Comparison of ENCODE assay signal across 26 cellular contexts in genomic region chr1:156980551-156980950, GRCh38.
"Had no signal": no experiment of that assay in that cellular context is flagged by ENCODE, and none has a peak within 500 bp of the region (broad histone marks: within the 10 kb centered on the region; RNA-seq: fewer than 3 reads in every experiment).

No MANE protein-coding gene starts in this region.

- H3K27ac ChIP-seq: neutrophil, pancreas, psoas muscle, right lobe of liver, sigmoid colon, stomach, thoracic aorta, thyroid gland, tibial nerve, upper lobe of left lung, vagina had no signal

- H3K4me3 ChIP-seq: pancreas, psoas muscle, right lobe of liver, sigmoid colon, stomach, thoracic aorta, thyroid gland, tibial nerve, upper lobe of left lung, vagina had no signal

- H3K4me1 Mint-ChIP-seq: nephron progenitor cell; neural crest cell; stimulated activated effector memory CD8-positive, alpha-beta T cell treated with anti-CD3 and anti-CD28 coated beads, Interleukin-12 subunit alpha, Interleukin-12 subunit beta, amount 100 ng/mL, for 72 hours; stimulated activated naive B cell treated with anti-CD40 and anti-IgM and Interleukin-4, amounts not matched to agents 10 μg/mL and 1 μg/mL and 100 μg/mL, for 72 hours had no signal

- ATAC-seq: natural killer cell treated with Interleukin-12 subunit alpha and Interleukin-12 subunit beta and Interleukin-15 and Interleukin-18, amount 100 ng/mL, for 72 hours; psoas muscle; right cardiac atrium; right lobe of liver; stimulated activated effector memory CD8-positive, alpha-beta T cell treated with anti-CD3 and anti-CD28 coated beads, Interleukin-12 subunit alpha, Interleukin-12 subunit beta, amount 100 ng/mL, for 72 hours; stimulated activated naive B cell treated with anti-CD40 and anti-IgM and Interleukin-4, amounts not matched to agents 10 μg/mL and 1 μg/mL and 100 μg/mL, for 72 hours had no signal

- DNase-seq: nephron progenitor cell; nucleus accumbens; pancreas; psoas muscle; right cardiac atrium; right lobe of liver; sigmoid colon; small intestine; stimulated activated CD4-positive, alpha-beta T cell treated with anti-CD3 and anti-CD28 coated beads, Interleukin-15, amount 100 ng/mL, for 24 hours; stimulated activated CD4-positive, alpha-beta T cell treated with anti-CD3 and anti-CD28 coated beads, Interleukin-2, amount 100 ng/mL, for 24 hours; stimulated activated CD4-positive, alpha-beta T cell treated with anti-CD3 and anti-CD28 coated beads, Interleukin-2, amount 100 ng/mL, for 48 hours; stimulated activated CD4-positive, alpha-beta T cell treated with anti-CD3 and anti-CD28 coated beads, Interleukin-4, amount 100 ng/mL, for 24 hours; stimulated activated naive B cell treated with anti-CD40 and anti-IgM and Interleukin-4, amounts not matched to agents 10 μg/mL and 1 μg/mL and 100 μg/mL, for 72 hours; stimulated activated naive CD4-positive, alpha-beta T cell treated with Interleukin-2 at 50 U/mL for 16 hours; stomach; thyroid gland; trophoblast cell; upper lobe of left lung had no signal

- H3K9me3 ChIP-seq: neutrophil, pancreas, psoas muscle, right lobe of liver, sigmoid colon, stomach, thoracic aorta, thyroid gland, tibial nerve, upper lobe of left lung, vagina had no signal

- H3K4me1 ChIP-seq: pancreas, psoas muscle, right lobe of liver, sigmoid colon, stomach, thyroid gland, tibial nerve, upper lobe of left lung, vagina had no signal

- H3K36me3 ChIP-seq: neutrophil had no signal

- H3K36me3 Mint-ChIP-seq: natural killer cell treated with Interleukin-12 subunit alpha and Interleukin-12 subunit beta and Interleukin-15 and Interleukin-18, amount 100 ng/mL, for 72 hours; stimulated activated effector memory CD8-positive, alpha-beta T cell treated with anti-CD3 and anti-CD28 coated beads, Interleukin-12 subunit alpha, Interleukin-12 subunit beta, amount 100 ng/mL, for 72 hours; stimulated activated naive B cell treated with anti-CD40 and anti-IgM and Interleukin-4, amounts not matched to agents 10 μg/mL and 1 μg/mL and 100 μg/mL, for 72 hours had no signal

- H3K27ac Mint-ChIP-seq: natural killer cell treated with Interleukin-12 subunit alpha and Interleukin-12 subunit beta and Interleukin-15 and Interleukin-18, amount 100 ng/mL, for 72 hours; nephron progenitor cell; stimulated activated effector memory CD8-positive, alpha-beta T cell treated with anti-CD3 and anti-CD28 coated beads, Interleukin-12 subunit alpha, Interleukin-12 subunit beta, amount 100 ng/mL, for 72 hours; stimulated activated naive B cell treated with anti-CD40 and anti-IgM and Interleukin-4, amounts not matched to agents 10 μg/mL and 1 μg/mL and 100 μg/mL, for 72 hours; stimulated activated naive CD8-positive, alpha-beta T cell treated with anti-CD3 and anti-CD28 coated beads, Interleukin-15, Interleukin-2, amounts not matched to agents 100 ng/mL and 50 ng/mL, for 24 hours had no signal

- H3K27me3 ChIP-seq: neutrophil, pancreas, right lobe of liver, sigmoid colon, stomach, thyroid gland, tibial nerve, upper lobe of left lung, vagina had no signal

- H3K4me3 Mint-ChIP-seq: natural killer cell treated with Interleukin-12 subunit alpha and Interleukin-12 subunit beta and Interleukin-15 and Interleukin-18, amount 100 ng/mL, for 72 hours; nephron progenitor cell; neural crest cell; stimulated activated effector memory CD8-positive, alpha-beta T cell treated with anti-CD3 and anti-CD28 coated beads, Interleukin-12 subunit alpha, Interleukin-12 subunit beta, amount 100 ng/mL, for 72 hours; stimulated activated naive B cell treated with anti-CD40 and anti-IgM and Interleukin-4, amounts not matched to agents 10 μg/mL and 1 μg/mL and 100 μg/mL, for 72 hours; stimulated activated naive CD8-positive, alpha-beta T cell treated with anti-CD3 and anti-CD28 coated beads, Interleukin-15, Interleukin-2, amounts not matched to agents 100 ng/mL and 50 ng/mL, for 24 hours had no signal

- H3K9me3 Mint-ChIP-seq: natural killer cell treated with Interleukin-12 subunit alpha and Interleukin-12 subunit beta and Interleukin-15 and Interleukin-18, amount 100 ng/mL, for 72 hours; nephron progenitor cell; neural crest cell; stimulated activated effector memory CD8-positive, alpha-beta T cell treated with anti-CD3 and anti-CD28 coated beads, Interleukin-12 subunit alpha, Interleukin-12 subunit beta, amount 100 ng/mL, for 72 hours; stimulated activated naive B cell treated with anti-CD40 and anti-IgM and Interleukin-4, amounts not matched to agents 10 μg/mL and 1 μg/mL and 100 μg/mL, for 72 hours; stimulated activated naive CD8-positive, alpha-beta T cell treated with anti-CD3 and anti-CD28 coated beads, Interleukin-15, Interleukin-2, amounts not matched to agents 100 ng/mL and 50 ng/mL, for 24 hours had no signal
